Comparison of ENCODE assay signal across 8 cellular contexts in genomic region chr6:158536891-158537798, GRCh38. TPM values are rescaled to one million over a fixed set of nuclear protein-coding genes. Genes with fewer than 3 reads are reported as not detected.
DNase-seq lines count a peak whose midpoint lies in the region; FAIRE-seq and TF ChIP-seq lines count a peak whose summit lies in the region.

No MANE protein-coding gene starts in this region.

- no peaks in the 10 kb centered on the region for H4K20me1 ChIP-seq in SK-N-SH (ENCODE audit: insufficient read depth)

- H3K36me3 ChIP-seq in HAP-1 (replicated peaks) (no peaks in the 10 kb centered on the region), SK-N-SH (replicated peaks in 1 of 2; ENCODE audit: control insufficient read depth in 1 of 2, insufficient read depth in 2 of 2, low read length in 1 of 2) (no peaks in the 10 kb centered on the region), small intestine (ENCODE audit: control insufficient read depth in 2 of 2, insufficient read depth in 2 of 2, low read length in 2 of 2) (no peaks in the 10 kb centered on the region)

- H3K9me3 ChIP-seq in HAP-1: no peaks in the 10 kb centered on the region
- H3K9me3 ChIP-seq in SK-N-SH: no peaks in the 10 kb centered on the region
- no peaks in the 10 kb centered on the region for H3K9me3 ChIP-seq in small intestine (ENCODE audit: control insufficient read depth, low read depth)

- no peaks in the 10 kb centered on the region for H3F3A ChIP-seq in SK-N-SH (replicated peaks; ENCODE audit: insufficient read depth)

- peak overlapping the region; percentile 98 for H3K4me2 ChIP-seq in SK-N-SH

- H3K9ac ChIP-seq in SK-N-SH: peak overlapping the region; percentile 28; the same call in 1 of the 2 replicates

- no peaks in the 10 kb centered on the region for H3K79me2 ChIP-seq in SK-N-SH (ENCODE audit: insufficient read depth)

- in situ Hi-C loops in ACHN (cut with HindIII; ENCODE audit: low pct_ligation_motif_present, low pct_unique_long_range_greater_than_20kb, low sequenced_read_pairs) (no loop called here), HAP-1 (cut with MboI; ENCODE audit: low sequenced_read_pairs) (no loop called here)

- TF ChIP-seq RAD21 in SK-N-SH (IDR thresholded peaks at IDR 0.05; ENCODE audit: low read length): peak; percentile 12; the same call in 1 of the 2 replicates

- H3K4me1 ChIP-seq in HAP-1: peaks cover 3% of the 10 kb centered on the region; the same call in 1 of the 2 replicates
- H3K4me1 ChIP-seq in SK-N-SH (ENCODE audit: control insufficient read depth in 1 of 2, insufficient read depth in 2 of 2, low read depth in 1 of 2, low read length in 1 of 2): peaks cover 0 to 8% of the 10 kb centered on the region in 2 experiments; a peak in 1 of 4 replicates
- H3K4me1 ChIP-seq in small intestine (ENCODE audit: control insufficient read depth in 2 of 2, insufficient read depth in 1 of 2, low read depth in 1 of 2, low read length in 1 of 2): peaks cover 0 to 3% of the 10 kb centered on the region in 2 donors

- WGBS in SK-N-SH (ENCODE audit: low lambda C conversion rate): 13% methylated on average over 13 of the region's 94 CpGs
- WGBS in small intestine, 3 donors: 4 to 8% (median 5%) methylated on average over 64 to 94 of the region's 94 CpGs

- CTCF ChIA-PET in SK-N-SH (lab: Yijun Ruan, JAX): interaction anchor here (1.0 to 2.6 kb wide), 9 partner anchors 16 to 323 kb away, joined by 3 to 21 read pairs (median 4); no protein-coding TSS in a partner anchor

- H3K27me3 ChIP-seq in HAP-1 (ENCODE audit: low read depth): peaks cover 3% of the 10 kb centered on the region; the same call in 1 of the 2 replicates
- H3K27me3 ChIP-seq in SK-N-SH (ENCODE audit: insufficient read depth): no peaks in the 10 kb centered on the region
- H3K27me3 ChIP-seq in dorsolateral prefrontal cortex: peaks cover 0 to 24% (median 0%) of the 10 kb centered on the region in 45 donors
- peaks cover 4 to 10% of the 10 kb centered on the region in 2 donors for H3K27me3 ChIP-seq in small intestine (ENCODE audit: control insufficient read depth in 2 of 2, insufficient read depth in 2 of 2, low read length in 2 of 2)

- FAIRE-seq in urothelium cell line (lab: Jason Lieb, UNC): no peak
- FAIRE-seq in small intestine (lab: Jason Lieb, UNC): no peak

- intact Hi-C loops in dorsolateral prefrontal cortex (cut with DNase I): no loop called here

- no peak for TF ChIP-seq CTCF in SK-N-SH (IDR thresholded peaks at IDR 0.05)
- no peak for TF ChIP-seq CTCF in dorsolateral prefrontal cortex (IDR thresholded peaks at IDR 0.05 in 54 of 56, conservative IDR thresholded peaks at IDR 0.05 in 2 of 56; ENCODE audit: low read depth in 1 of 56, partially characterized antibody in 56 of 56)

- DNase-seq in ACHN: peak; percentile 65
- DNase-seq in HAP-1 (ENCODE audit: low spot score in 2 of 2): peak; percentile 34 to 70
- DNase-seq in SK-N-SH: peak; percentile 93
- peak in 7 of 10 donors; percentile 41 to 79 (median 64) for DNase-seq in dorsolateral prefrontal cortex
- DNase-seq in midbrain (lab: John Stamatoyannopoulos, UW): peak; percentile 24
- DNase-seq in urothelium cell line (ENCODE audit: low spot score): peak; percentile 58
- DNase-seq in small intestine: no peak
- DNase-seq in OCI-M1 (lab: John Stamatoyannopoulos, UW): no peak

- no peak for TF ChIP-seq EP300 in SK-N-SH (IDR thresholded peaks at IDR 0.05; ENCODE audit: borderline replicate concordance in 1 of 2, low read depth in 1 of 2, low read length in 1 of 2)

- H3K27ac ChIP-seq in SK-N-SH (ENCODE audit: low read depth in 2 of 2, low read length in 1 of 2) (peak overlapping the region in 1 of 2 experiments; percentile 87; a peak in 2 of 4 replicates), dorsolateral prefrontal cortex (peak overlapping the region in 53 of 59 donors; percentile 20 to 90 (median 75)), small intestine (ENCODE audit: low read depth in 1 of 2, low read length in 1 of 2) (peak overlapping the region in 1 of 2 donors; percentile 33)

- POLR2A ChIA-PET in SK-N-SH (lab: Yijun Ruan, JAX): interaction anchor here (0.7 to 1.9 kb wide), 5 partner anchors 21 to 107 kb away, joined by 3 to 6 read pairs (median 5); partner anchors contain the start of genes DYNLT1 and TMEM181

- H2AFZ ChIP-seq in SK-N-SH (ENCODE audit: low read depth): peak overlapping the region; percentile 59; the same call in 1 of the 2 replicates

- H3K4me3 ChIP-seq in HAP-1 (peak overlapping the region; percentile 52), SK-N-SH (ENCODE audit: low read depth in 2 of 2, low read length in 1 of 2) (peak overlapping the region; percentile 64 to 84), dorsolateral prefrontal cortex (peak overlapping the region; percentile 37 to 76 (median 62)), small intestine (ENCODE audit: low read depth in 1 of 2, low read length in 2 of 2) (peak overlapping the region in 1 of 2 donors; percentile 47)

- H3K9me2 ChIP-seq in SK-N-SH: no peaks in the 10 kb centered on the region

TF ChIP-seq in SK-N-SH, 30 proteins besides CTCF, POLR2A, EP300 and RAD21:
- TF ChIP-seq NRF1 (IDR thresholded peaks at IDR 0.05; ENCODE audit: low read depth, low read length) (0 out of 2 replicates have a peak, but pooled peaks have one; percentile 10), ZBTB33 (IDR thresholded peaks at IDR 0.05; ENCODE audit: borderline replicate concordance, low read depth) (no peak), TEAD4 (IDR thresholded peaks at IDR 0.05; ENCODE audit: borderline replicate concordance, insufficient read depth) (no peak), FOSL2 (IDR thresholded peaks at IDR 0.05; ENCODE audit: borderline replicate concordance, low read depth) (no peak), GABPA (IDR thresholded peaks at IDR 0.05; ENCODE audit: low read depth) (peak; percentile 45; the same call in 1 of the 2 replicates)
TF ChIP-seq in SK-N-SH: peak in this region for 2.

RNA-seq across cellular contexts. Expression of gene TMEM181, which starts 22.7 kb away (rescaled TPM):
- polyA plus RNA-seq in SK-N-SH (2012; rRNA removed): 19.5 and 29.5 TPM in 2 replicates
- 28.2 and 28.3 TPM in 2 replicates for polyA plus RNA-seq in SK-N-SH (2012; cell fraction: cytosol; rRNA removed)
- polyA plus RNA-seq in SK-N-SH (2012; cell fraction: nucleus; rRNA removed): 13.8 and 24.6 TPM in 2 replicates
- total RNA-seq in dorsolateral prefrontal cortex: 10 to 100 TPM; 23.4 to 51.6 (median 36.0) TPM
- 10 to 100 TPM; 14.9 to 20.1 (median 18.1) TPM for polyA plus RNA-seq in small intestine

Comparison
In these comparisons a context has a peak if more than half of its experiments do, and no peak if none do; other contexts are left out.
1. DNase-seq: peak in ACHN (single experiment), HAP-1 (2 of 2), SK-N-SH (single experiment), dorsolateral prefrontal cortex (7 of 10), midbrain (single experiment) and urothelium cell line (single experiment); none in small intestine (single experiment) and OCI-M1 (single experiment).